10 cellular contexts compared by ENCODE assay signal in the genomic region with DNA sequence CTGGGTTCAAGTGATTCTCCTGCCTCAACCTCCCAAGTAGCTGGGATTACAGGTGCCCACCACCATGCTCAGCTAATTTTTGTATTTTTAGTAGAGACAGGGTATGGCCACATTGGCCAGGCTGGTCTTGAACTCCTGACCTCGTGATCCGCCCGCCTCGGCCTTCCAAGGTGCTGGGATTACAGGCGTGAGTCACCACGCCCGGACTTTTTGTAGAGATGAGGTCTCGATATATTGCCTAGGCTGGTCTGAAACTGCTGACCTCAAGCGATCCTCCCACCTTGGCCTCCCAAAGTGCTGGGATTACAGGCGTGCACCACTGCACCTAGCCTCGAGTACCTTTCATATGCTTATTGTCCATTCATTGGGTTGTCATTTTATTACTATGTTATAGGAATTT. TPM values are rescaled to one million over a fixed set of nuclear protein-coding genes. Genes with fewer than 3 reads are reported as not detected.
"Had no signal": no experiment of that assay in that cellular context is flagged by ENCODE, and none has a peak within 500 bp of the region (broad histone marks: within the 10 kb centered on the region; RNA-seq: fewer than 3 reads in every experiment).

No MANE protein-coding gene starts in this region.

RNA-seq across cellular contexts. Expression of gene LRP1-AS, which starts 26.7 kb away (rescaled TPM):
- total RNA-seq: OCI-LY7, PC-3, PC-9, Peyer's patch, Right ventricle myocardium inferior, RPMI7951, SJSA1, SK-MEL-5, T-cell had no signal
- polyA plus RNA-seq: SK-N-SH had no signal
